9 cellular contexts compared by ENCODE assay signal in the genomic region with DNA sequence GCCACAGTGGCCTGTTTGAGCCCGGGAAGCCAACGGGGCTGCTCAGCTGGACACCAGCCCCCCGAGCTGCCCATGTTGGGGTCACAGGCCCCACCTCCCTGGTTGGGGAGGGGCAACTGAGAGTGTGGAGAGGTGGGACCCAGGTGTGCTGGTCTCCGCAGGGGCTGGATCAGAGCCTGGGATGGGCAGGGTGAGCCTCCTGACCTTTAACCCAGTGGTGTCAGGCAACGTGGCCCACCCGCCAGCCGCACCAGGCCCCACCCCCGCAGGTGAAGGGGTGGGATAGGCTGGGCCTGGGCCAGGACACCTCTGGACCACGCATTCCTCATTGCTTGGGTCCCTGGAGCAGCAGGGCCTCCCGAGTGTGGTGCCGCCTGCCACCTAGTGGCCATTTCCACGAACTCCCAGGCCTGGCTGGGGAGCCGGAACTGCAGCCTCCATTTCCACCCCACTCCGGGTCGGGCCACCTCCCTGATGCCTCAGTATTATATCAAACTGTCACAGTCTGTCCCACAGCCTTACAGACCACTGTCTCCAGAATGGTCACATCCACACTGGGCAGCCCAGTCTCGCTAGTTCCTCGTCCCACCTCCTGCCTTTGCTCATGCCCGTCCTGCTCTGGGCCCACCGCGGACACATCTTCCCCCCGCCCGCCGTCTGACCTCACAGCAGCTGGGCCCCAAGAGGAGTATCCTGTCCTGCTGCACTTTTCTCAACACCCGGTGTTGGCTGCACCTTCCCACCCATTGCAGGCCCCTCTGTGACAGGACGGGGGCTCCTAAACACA. TPM values are rescaled to one million over a fixed set of nuclear protein-coding genes. Genes with fewer than 3 reads are reported as not detected.
DNase-seq lines count a peak whose midpoint lies in the region; ATAC-seq lines count a peak whose summit lies in the region.
"Had no signal": no experiment of that assay in that cellular context is flagged by ENCODE, and none has a peak within 500 bp of the region (broad histone marks: within the 10 kb centered on the region; RNA-seq: fewer than 3 reads in every experiment).

No MANE protein-coding gene starts in this region.

- H3K36me3 ChIP-seq in aorta (ENCODE audit: control insufficient read depth in 1 of 2, insufficient read depth in 2 of 2, low read length in 1 of 2): peaks cover 0 to 2% of the 10 kb centered on the region in 2 donors

- H3K4me3 Mint-ChIP-seq in activated naive CD8-positive, alpha-beta T cell treated with anti-CD3 and anti-CD28 coated beads, Interleukin-2, amount 50 U/mL, for 24 hours: no peak overlapping the region
- H3K4me3 Mint-ChIP-seq: stimulated activated naive CD8-positive, alpha-beta T cell treated with anti-CD3 and anti-CD28 coated beads, Interleukin-15, Interleukin-2, amounts not matched to agents 100 ng/mL and 50 ng/mL, for 24 hours had no signal

- ATAC-seq in activated naive CD8-positive, alpha-beta T cell treated with anti-CD3 and anti-CD28 coated beads, Interleukin-2, amount 50 U/mL, for 24 hours: peak; percentile 91
- peak; percentile 91 to 93 for ATAC-seq in left cardiac atrium
- ATAC-seq in aorta (ENCODE audit: low FRiP score): peak; percentile 88

- no peaks in the 10 kb centered on the region for H3K4me1 ChIP-seq in aorta (ENCODE audit: control insufficient read depth in 1 of 2, insufficient read depth in 2 of 2, low read length in 2 of 2)

- H3K27me3 Mint-ChIP-seq in activated naive CD8-positive, alpha-beta T cell treated with anti-CD3 and anti-CD28 coated beads, Interleukin-2, amount 50 U/mL, for 24 hours: no peaks in the 10 kb centered on the region
- H3K27me3 Mint-ChIP-seq: stimulated activated naive CD8-positive, alpha-beta T cell treated with anti-CD3 and anti-CD28 coated beads, Interleukin-15, Interleukin-2, amounts not matched to agents 100 ng/mL and 50 ng/mL, for 24 hours had no signal

- peak; percentile 56 for DNase-seq in NK-92 treated with Interleukin-12 subunit alpha and Interleukin-12 subunit beta, amount 100 ng/mL, for 24 hours (lab: John Stamatoyannopoulos, UW)
- DNase-seq in NK-92 (lab: John Stamatoyannopoulos, UW; ENCODE audit: unreplicated experiment): no peak
- DNase-seq in M059J (ENCODE audit: low read depth): peak; percentile 61
- DNase-seq in T-helper 1 cell: peak; percentile 46 to 70 (median 64)
- peak; percentile 79 for DNase-seq in activated naive CD8-positive, alpha-beta T cell treated with anti-CD3 and anti-CD28 coated beads, Interleukin-2, amount 50 U/mL, for 24 hours
- DNase-seq in left cardiac atrium: peak; percentile 83
- DNase-seq in putamen (ENCODE audit: low spot score): peak; percentile 47
- peak; percentile 87 to 91 for DNase-seq in aorta

- H3K27ac Mint-ChIP-seq in activated naive CD8-positive, alpha-beta T cell treated with anti-CD3 and anti-CD28 coated beads, Interleukin-2, amount 50 U/mL, for 24 hours: no peak overlapping the region
- H3K27ac Mint-ChIP-seq: stimulated activated naive CD8-positive, alpha-beta T cell treated with anti-CD3 and anti-CD28 coated beads, Interleukin-15, Interleukin-2, amounts not matched to agents 100 ng/mL and 50 ng/mL, for 24 hours had no signal

- H3K9me3 Mint-ChIP-seq in activated naive CD8-positive, alpha-beta T cell treated with anti-CD3 and anti-CD28 coated beads, Interleukin-2, amount 50 U/mL, for 24 hours: no peaks in the 10 kb centered on the region
- H3K9me3 Mint-ChIP-seq: stimulated activated naive CD8-positive, alpha-beta T cell treated with anti-CD3 and anti-CD28 coated beads, Interleukin-15, Interleukin-2, amounts not matched to agents 100 ng/mL and 50 ng/mL, for 24 hours had no signal

- H3K36me3 Mint-ChIP-seq in activated naive CD8-positive, alpha-beta T cell treated with anti-CD3 and anti-CD28 coated beads, Interleukin-2, amount 50 U/mL, for 24 hours (ENCODE audit: low read depth): peaks cover 7% of the 10 kb centered on the region

- no peak overlapping the region for H3K27ac ChIP-seq in aorta (ENCODE audit: low read depth in 1 of 2, low read length in 2 of 2)

- WGBS in aorta, 2 donors: 42 to 44% methylated on average over 25 of the region's 25 CpGs

- H3K4me1 Mint-ChIP-seq in activated naive CD8-positive, alpha-beta T cell treated with anti-CD3 and anti-CD28 coated beads, Interleukin-2, amount 50 U/mL, for 24 hours: peaks cover 2% of the 10 kb centered on the region

- H3K27me3 ChIP-seq in aorta (ENCODE audit: control insufficient read depth in 1 of 2, insufficient read depth in 2 of 2, low read length in 1 of 2): no peaks in the 10 kb centered on the region

- H3K4me3 ChIP-seq in aorta (ENCODE audit: low read length in 2 of 2): no peak overlapping the region

- H3K9me3 ChIP-seq in aorta (ENCODE audit: control insufficient read depth, low read length): no peaks in the 10 kb centered on the region

- intact Hi-C loops in left cardiac atrium (cut with DNase I) (loop anchor here (2.0 to 10.0 kb wide), 3 partner anchors 62 to 192 kb away; no protein-coding TSS in a partner anchor), aorta (cut with DNase I) (loop anchor here (2.0 to 10.0 kb wide), 2 partner anchors 152 to 190 kb away; no protein-coding TSS in a partner anchor)

RNA-seq across cellular contexts. Expression of a gene that starts 13.3 kb away (rescaled TPM):
- 67.4 and 104 TPM in 2 replicates for total RNA-seq in M059J (2014; rRNA removed; shearing (Covaris generic))
- 10 to 100 TPM; 69.8 to 86.0 TPM for total RNA-seq in left cardiac atrium
- total RNA-seq in aorta: 100 to 1,000 TPM in 1 of 2 donors, 10 to 100 TPM in 1; 96.1 to 109 TPM
- polyA plus RNA-seq in aorta: 10 to 100 TPM; 18.8 to 34.7 TPM
